8 cellular contexts compared by ENCODE assay signal in the genomic region with DNA sequence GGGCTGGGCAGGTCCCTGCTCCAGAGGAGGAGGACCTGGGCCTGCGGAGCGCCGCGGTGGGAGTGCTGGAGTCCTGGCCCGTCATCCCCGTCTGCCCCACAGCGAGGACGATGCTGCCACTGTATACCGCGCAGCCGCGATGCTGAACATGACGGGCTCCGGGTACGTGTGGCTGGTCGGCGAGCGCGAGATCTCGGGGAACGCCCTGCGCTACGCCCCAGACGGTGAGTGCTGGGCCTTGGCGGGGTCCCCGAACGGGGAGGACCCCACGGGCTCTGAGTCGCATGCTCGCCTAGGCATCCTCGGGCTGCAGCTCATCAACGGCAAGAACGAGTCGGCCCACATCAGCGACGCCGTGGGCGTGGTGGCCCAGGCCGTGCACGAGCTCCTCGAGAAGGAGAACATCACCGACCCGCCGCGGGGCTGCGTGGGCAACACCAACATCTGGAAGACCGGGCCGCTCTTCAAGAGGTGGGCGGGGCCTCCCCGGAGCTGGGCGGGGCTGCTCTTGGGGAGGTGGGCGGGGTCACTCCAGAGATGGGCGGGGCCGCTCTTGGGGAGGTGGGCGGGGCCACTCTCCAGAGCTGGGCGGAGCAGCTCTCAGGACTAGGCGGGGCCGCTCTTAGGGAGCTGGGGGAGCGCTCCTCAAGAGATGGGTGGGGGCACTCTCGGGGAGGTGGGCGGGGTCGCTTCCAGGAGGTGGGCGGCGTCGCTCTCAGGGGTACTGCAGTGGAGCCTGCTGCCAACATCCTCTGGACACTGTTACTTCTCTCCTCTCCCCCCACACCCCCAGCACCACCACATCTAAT. TPM values are rescaled to one million over a fixed set of nuclear protein-coding genes. Genes with fewer than 3 reads are reported as not detected.
DNase-seq lines count a peak whose midpoint lies in the region; ATAC-seq and TF ChIP-seq lines count a peak whose summit lies in the region.

No MANE protein-coding gene starts in this region.

- peak; percentile 82 for DNase-seq in HEK293T (ENCODE audit: extremely low spot score)
- DNase-seq in activated CD8-positive, alpha-beta memory T cell treated with anti-CD3 and anti-CD28 coated beads, Interleukin-2, amount 50 U/mL, for 4 hours, result peak; percentile 66
- DNase-seq in fibroblast of the aortic adventitia (ENCODE audit: low read depth), result peak; percentile 41
- DNase-seq in stimulated activated CD4-positive, alpha-beta T cell treated with anti-CD3 and anti-CD28 coated beads, Interleukin-1b, Interleukin-23, amount 100 ng/mL, for 1 hour (ENCODE audit: low read depth in 2 of 2), result peak; percentile 24 to 45
- no peak for DNase-seq in putamen (ENCODE audit: low spot score)
- no peak for DNase-seq in NCI-H146 treated with DMSO at 0.1 percent for 48 hours (lab: John Stamatoyannopoulos, UW; ENCODE audit: unreplicated experiment)

- H3K27ac ChIP-seq in ACC112 (ENCODE audit: low read depth, low read length), result no peak overlapping the region

- CTCF ChIA-PET in HEK293T (lab: Yijun Ruan, JAX), result interaction anchor here (0.9 to 1.9 kb wide), 2 partner anchors 11 to 20 kb away, joined by 3 to 5 read pairs; no protein-coding TSS in a partner anchor

- H2AFZ ChIP-seq in ACC112 (ENCODE audit: low read length, unreplicated experiment), result no peak overlapping the region

- no peaks in the 10 kb centered on the region for H3K36me3 ChIP-seq in ACC112 (ENCODE audit: insufficient read depth, low read length)

- peak overlapping the region; percentile 61 for H3K4me3 ChIP-seq in ACC112 (ENCODE audit: low read depth, low read length)
- peak overlapping the region; percentile 45 for H3K4me3 ChIP-seq in fibroblast of the aortic adventitia (ENCODE audit: low read depth, low read length)

- H3K4me1 ChIP-seq in ACC112 (ENCODE audit: control insufficient read depth, insufficient read depth, low read length, unreplicated experiment), result no peaks in the 10 kb centered on the region

- no peaks in the 10 kb centered on the region for H3K79me2 ChIP-seq in ACC112 (ENCODE audit: control insufficient read depth, insufficient read depth, low read length, unreplicated experiment)

- no peak for TF ChIP-seq CTCF in fibroblast of the aortic adventitia (IDR thresholded peaks at IDR 0.05; ENCODE audit: insufficient read depth, low read length)

- H3K27me3 ChIP-seq in ACC112 (ENCODE audit: insufficient read depth, low read length), result peaks cover 48% of the 10 kb centered on the region

- POLR2A ChIA-PET in HEK293T (lab: Yijun Ruan, JAX), result interaction anchor here (0.9 to 2.7 kb wide), 4 partner anchors 12 to 309 kb away, joined by 3 to 21 read pairs (median 4); a partner anchor contains a TSS

- no peak for ATAC-seq in GM18873 (IDR thresholded peaks at IDR 0.05; ENCODE audit: low FRiP score, unreplicated experiment)

TF ChIP-seq in HEK293T, 16 proteins besides CTCF, POLR2A, EP300 and RAD21:
- TF ChIP-seq ZNF384 (IDR thresholded peaks at IDR 0.05) (no peak), BHLHE40 (IDR thresholded peaks at IDR 0.05; ENCODE audit: borderline replicate concordance) (no peak), FOXM1 (IDR thresholded peaks at IDR 0.05; ENCODE audit: borderline replicate concordance) (no peak), FOXK2 (IDR thresholded peaks at IDR 0.05) (no peak), SUZ12 (IDR thresholded peaks at IDR 0.05) (no peak), TARDBP (IDR thresholded peaks at IDR 0.05) (no peak), SP1 (IDR thresholded peaks at IDR 0.05) (no peak), CTBP1 (IDR thresholded peaks at IDR 0.05; ENCODE audit: borderline replicate concordance) (no peak)

RNA-seq across cellular contexts. Expression of a gene that starts 13.1 kb away (rescaled TPM):
- not detected in 2 replicates for total RNA-seq in fibroblast of the aortic adventitia (ENCODE audit: low replicate concordance)

RNA-seq across cellular contexts. Expression of a gene that starts 15.1 kb away (rescaled TPM):
- total RNA-seq in fibroblast of the aortic adventitia (ENCODE audit: low replicate concordance), result not detected in 2 replicates

RNA-seq across cellular contexts. Expression of a gene that starts 17.8 kb away (rescaled TPM):
- total RNA-seq in fibroblast of the aortic adventitia (ENCODE audit: low replicate concordance), result not detected in 2 replicates

RNA-seq across cellular contexts. Expression of a gene that starts 31.6 kb away (rescaled TPM):
- 25.7 and 28.0 TPM in 2 replicates for total RNA-seq in fibroblast of the aortic adventitia (ENCODE audit: low replicate concordance)

RNA-seq across cellular contexts. Expression of a gene that starts 31.7 kb away (rescaled TPM):
- 43.5 and 51.5 TPM in 2 replicates for total RNA-seq in fibroblast of the aortic adventitia (ENCODE audit: low replicate concordance)

Comparison
In these comparisons a context has a peak if more than half of its experiments do, and no peak if none do; other contexts are left out.
1. DNase-seq: peak in HEK293T (single experiment), activated CD8-positive, alpha-beta memory T cell treated with anti-CD3 and anti-CD28 coated beads, Interleukin-2, amount 50 U/mL, for 4 hours (single experiment), fibroblast of the aortic adventitia (single experiment) and stimulated activated CD4-positive, alpha-beta T cell treated with anti-CD3 and anti-CD28 coated beads, Interleukin-1b, Interleukin-23, amount 100 ng/mL, for 1 hour (2 of 2); none in putamen (single experiment) and NCI-H146 treated with DMSO at 0.1 percent for 48 hours (single experiment).